Comparison of ENCODE assay signal across 24 cellular contexts in the genomic region with DNA sequence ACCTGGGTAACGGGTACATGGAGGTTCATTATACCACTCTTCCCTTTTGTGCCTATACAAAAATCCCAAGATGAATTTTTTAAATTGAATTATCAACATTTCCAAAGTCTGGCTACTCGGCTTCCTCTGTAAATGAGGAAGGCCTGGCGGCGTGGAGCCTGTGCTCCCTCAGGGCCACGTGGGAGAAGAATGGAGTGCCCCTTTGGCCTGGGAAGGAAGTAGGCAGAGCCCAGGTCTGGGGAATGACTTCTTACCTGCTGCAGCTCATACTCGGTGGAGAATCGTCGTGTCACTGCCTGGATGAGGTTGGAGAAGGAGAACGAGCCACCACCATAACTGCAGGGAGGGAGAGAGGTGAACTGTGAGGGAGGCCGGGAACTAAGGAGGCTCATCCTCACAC. TPM values are rescaled to one million over a fixed set of nuclear protein-coding genes. Genes with fewer than 3 reads are reported as not detected.
"Had no signal": no experiment of that assay in that cellular context is flagged by ENCODE, and none has a peak within 500 bp of the region (broad histone marks: within the 10 kb centered on the region; RNA-seq: fewer than 3 reads in every experiment).

No MANE protein-coding gene starts in this region.

- H3K36me3 Mint-ChIP-seq: neural progenitor cell, type B pancreatic cell had no signal

- H3K4me3 ChIP-seq: hepatocyte, neural progenitor cell, sigmoid colon, skin epidermis, stomach, thoracic aorta had no signal

- H3K4me3 Mint-ChIP-seq: naive thymus-derived CD8-positive, alpha-beta T cell; neural progenitor cell; type B pancreatic cell had no signal

- H3K27ac Mint-ChIP-seq: neural progenitor cell, type B pancreatic cell had no signal

- H3K79me2 ChIP-seq: hepatocyte had no signal

- H3K4me1 ChIP-seq: foreskin keratinocyte, neural progenitor cell, sigmoid colon had no signal

- H3K27ac ChIP-seq: foreskin keratinocyte, hepatocyte, neural progenitor cell, sigmoid colon, skin epidermis, stomach, thoracic aorta had no signal

- ATAC-seq: foreskin keratinocyte; left colon; naive thymus-derived CD8-positive, alpha-beta T cell had no signal

- DNase-seq: dermis blood vessel endothelial cell; erythroblast; foreskin keratinocyte; head of caudate nucleus; left colon; sigmoid colon; stimulated activated CD4-positive, alpha-beta T cell treated with anti-CD3 and anti-CD28 coated beads, Interleukin-12 subunit alpha, Interleukin-12 subunit beta, amount 100 ng/mL, for 4 hours; stimulated activated naive CD4-positive, alpha-beta T cell; stomach; substantia nigra had no signal

- H3K27me3 ChIP-seq: foreskin keratinocyte, hepatocyte, neural progenitor cell, sigmoid colon, stomach had no signal

- H2AFZ ChIP-seq: hepatocyte, neural progenitor cell had no signal

- H3K4me1 Mint-ChIP-seq: neural progenitor cell had no signal

- H3K36me3 ChIP-seq: neural progenitor cell, sigmoid colon, thoracic aorta had no signal

- H3K4me2 ChIP-seq: hepatocyte, neural progenitor cell had no signal

- FAIRE-seq: colon, endothelial cell of umbilical vein, kidney, urothelium cell line had no signal

- H3K9ac ChIP-seq: neural progenitor cell had no signal

RNA-seq across cellular contexts. Expression of a gene that starts 14.1 kb away (rescaled TPM):
- total RNA-seq: dermis blood vessel endothelial cell; liver; lung microvascular endothelial cell; mononuclear cell; naive thymus-derived CD8-positive, alpha-beta T cell; pulmonary artery endothelial cell; sigmoid colon; stomach had no signal
- polyA plus RNA-seq: hepatocyte; naive thymus-derived CD8-positive, alpha-beta T cell had no signal

RNA-seq across cellular contexts. Expression of a gene that starts 39.2 kb away (rescaled TPM):
- total RNA-seq: mononuclear cell had no signal
